In genomic region chr22:22085702-22086500, GRCh38 we compare ENCODE assay signal across 18 cellular contexts.
A peak's percentile ranks its signal among the peaks of the same experiment; 100 is the strongest.
DNase-seq lines count a peak whose midpoint lies in the region; ATAC-seq and TF ChIP-seq lines count a peak whose summit lies in the region.
"Had no signal": no experiment of that assay in that cellular context is flagged by ENCODE, and none has a peak within 500 bp of the region (broad histone marks: within the 10 kb centered on the region; RNA-seq: fewer than 3 reads in every experiment).

No MANE protein-coding gene starts in this region.

- H3K27me3 Mint-ChIP-seq in naive thymus-derived CD4-positive, alpha-beta T cell = peaks cover 15 to 55% (median 39%) of the 10 kb centered on the region in 5 donors
- H3K27me3 Mint-ChIP-seq: activated B cell treated with CpG ODN at 0.5 μM for 24 hours had no signal

- no peak overlapping the region for H3K27ac Mint-ChIP-seq in naive thymus-derived CD4-positive, alpha-beta T cell
- H3K27ac Mint-ChIP-seq: activated B cell treated with CpG ODN at 0.5 μM for 24 hours; activated naive CD4-positive, alpha-beta T cell treated with anti-CD3 and anti-CD28 coated beads, Interleukin-2, amount 50 U/mL, for 24 hours had no signal

- H3K4me1 Mint-ChIP-seq in naive thymus-derived CD4-positive, alpha-beta T cell = no peaks in the 10 kb centered on the region
- H3K4me1 Mint-ChIP-seq: activated naive CD4-positive, alpha-beta T cell treated with anti-CD3 and anti-CD28 coated beads, Interleukin-2, amount 50 U/mL, for 24 hours had no signal

- H3K4me1 ChIP-seq in naive thymus-derived CD4-positive, alpha-beta T cell (ENCODE audit: control insufficient read depth in 2 of 2, insufficient read depth in 2 of 2, low read length in 2 of 2) = no peaks in the 10 kb centered on the region
- H3K4me1 ChIP-seq: psoas muscle had no signal

- peak; percentile 92 for ATAC-seq in naive thymus-derived CD4-positive, alpha-beta T cell
- ATAC-seq in HG02759 (IDR thresholded peaks at IDR 0.05; ENCODE audit: unreplicated experiment) = no peak
- ATAC-seq: mucosa of descending colon, psoas muscle had no signal

- no peak overlapping the region for H3K27ac ChIP-seq in naive thymus-derived CD4-positive, alpha-beta T cell (ENCODE audit: low read depth, low read length)
- H3K27ac ChIP-seq: BLaER1 treated with 17β-estradiol and CSF1 and Interleukin-3, amounts not matched to agents 10 nM and 100 nM; cardiac muscle cell; psoas muscle; testis had no signal

- peaks cover 0 to 2% (median 0%) of the 10 kb centered on the region in 11 donors for H3K9me3 Mint-ChIP-seq in naive thymus-derived CD4-positive, alpha-beta T cell
- H3K9me3 Mint-ChIP-seq: activated B cell treated with CpG ODN at 0.5 μM for 24 hours; activated naive CD4-positive, alpha-beta T cell treated with anti-CD3 and anti-CD28 coated beads, Interleukin-2, amount 50 U/mL, for 24 hours had no signal

- CTCF ChIA-PET in naive thymus-derived CD4-positive, alpha-beta T cell (lab: Charles Lee) = no interaction called here

- POLR2A ChIA-PET in naive thymus-derived CD4-positive, alpha-beta T cell (lab: Charles Lee) = no interaction called here

- TF ChIP-seq CTCF in epithelial cell of proximal tubule (conservative IDR thresholded peaks at IDR 0.05; ENCODE audit: low read depth, low read length) = no peak

- H3K4me3 ChIP-seq in epithelial cell of proximal tubule (ENCODE audit: low read depth, low read length) = no peak overlapping the region
- no peak overlapping the region for H3K4me3 ChIP-seq in naive thymus-derived CD4-positive, alpha-beta T cell (ENCODE audit: low read length)
- H3K4me3 ChIP-seq: BLaER1 treated with 17β-estradiol and CSF1 and Interleukin-3, amounts not matched to agents 10 nM and 100 nM; cardiac muscle cell; mucosa of descending colon; psoas muscle; testis had no signal

- DNase-seq in COLO829 (ENCODE audit: low spot score) (peak; percentile 76), LHCN-M2 (ENCODE audit: low read depth) (peak; percentile 40), epithelial cell of proximal tubule (ENCODE audit: low read depth) (peak; percentile 22), 8988T (no peak), NCI-H1436 treated with DMSO at 0.1 percent for 48 hours (lab: John Stamatoyannopoulos, UW) (no peak)
- no peak for DNase-seq in naive thymus-derived CD4-positive, alpha-beta T cell
- no peak for DNase-seq in activated CD4-positive, CD25-positive, alpha-beta regulatory T cell (lab: John Stamatoyannopoulos, UW)
- DNase-seq: activated B cell treated with CpG ODN at 0.5 μM for 24 hours; activated CD8-positive, alpha-beta memory T cell treated with anti-CD3 and anti-CD28 coated beads, Interleukin-2, amount 50 U/mL, for 48 hours; effector memory CD4-positive, alpha-beta T cell; mucosa of descending colon; NCI-H1105 treated with DMSO at 0.1 percent for 48 hours; psoas muscle; testis had no signal

- no peak overlapping the region for H3K4me3 Mint-ChIP-seq in naive thymus-derived CD4-positive, alpha-beta T cell
- H3K4me3 Mint-ChIP-seq: activated B cell treated with CpG ODN at 0.5 μM for 24 hours; activated naive CD4-positive, alpha-beta T cell treated with anti-CD3 and anti-CD28 coated beads, Interleukin-2, amount 50 U/mL, for 24 hours had no signal

- intact Hi-C loops in naive thymus-derived CD4-positive, alpha-beta T cell (cut with micrococcal nuclease) = no loop called here

- no peaks in the 10 kb centered on the region for H3K36me3 Mint-ChIP-seq in naive thymus-derived CD4-positive, alpha-beta T cell
- H3K36me3 Mint-ChIP-seq: activated naive CD4-positive, alpha-beta T cell treated with anti-CD3 and anti-CD28 coated beads, Interleukin-2, amount 50 U/mL, for 24 hours had no signal

- no peaks in the 10 kb centered on the region for H3K27me3 ChIP-seq in naive thymus-derived CD4-positive, alpha-beta T cell (ENCODE audit: control insufficient read depth in 2 of 2, insufficient read depth in 2 of 2, low read length in 2 of 2)
- H3K27me3 ChIP-seq: BLaER1 treated with 17β-estradiol and CSF1 and Interleukin-3, amounts not matched to agents 10 nM and 100 nM; testis had no signal

- H3K36me3 ChIP-seq in naive thymus-derived CD4-positive, alpha-beta T cell (ENCODE audit: control insufficient read depth in 2 of 3, insufficient read depth in 3 of 3, low read length in 3 of 3) = no peaks in the 10 kb centered on the region
- H3K36me3 ChIP-seq: BLaER1 treated with 17β-estradiol and CSF1 and Interleukin-3, amounts not matched to agents 10 nM and 100 nM; cardiac muscle cell had no signal

- H3K9me3 ChIP-seq in naive thymus-derived CD4-positive, alpha-beta T cell (ENCODE audit: control insufficient read depth in 2 of 3, low read length in 3 of 3) = no peaks in the 10 kb centered on the region
- H3K9me3 ChIP-seq: BLaER1 treated with 17β-estradiol and CSF1 and Interleukin-3, amounts not matched to agents 10 nM and 100 nM; mucosa of descending colon; psoas muscle; testis had no signal

Comparison
In these comparisons a context has a peak if more than half of its experiments do, and no peak if none do; other contexts are left out.
1. DNase-seq: peak in COLO829 (single experiment), LHCN-M2 (single experiment) and epithelial cell of proximal tubule (single experiment); none in naive thymus-derived CD4-positive, alpha-beta T cell (0 of 9), 8988T (single experiment), activated CD4-positive, CD25-positive, alpha-beta regulatory T cell (0 of 4) and NCI-H1436 treated with DMSO at 0.1 percent for 48 hours (single experiment).